ENCODE assay signal across 11 cellular contexts in genomic region chr12:118188690-118189371, GRCh38. TPM values are rescaled to one million over a fixed set of nuclear protein-coding genes. Genes with fewer than 3 reads are reported as not detected.
DNase-seq lines count a peak whose midpoint lies in the region; ATAC-seq and TF ChIP-seq lines count a peak whose summit lies in the region.
"Had no signal": no experiment of that assay in that cellular context is flagged by ENCODE, and none has a peak within 500 bp of the region (broad histone marks: within the 10 kb centered on the region; RNA-seq: fewer than 3 reads in every experiment).

No MANE protein-coding gene starts in this region.

- H3K4me3 ChIP-seq in fibroblast of mammary gland (ENCODE audit: control insufficient read depth, low read depth, low read length) = peak overlapping the region; percentile 7
- H3K4me3 ChIP-seq in neuron (ENCODE audit: low read length) = peak overlapping the region; percentile 65
- H3K4me3 ChIP-seq: mucosa of descending colon had no signal

- peak overlapping the region; percentile 94 for H2AFZ ChIP-seq in neuron (ENCODE audit: low read depth, low read length)

- TF ChIP-seq CTCF in AG09319 (IDR thresholded peaks at IDR 0.05; ENCODE audit: low read depth, low read length) = no peak
- TF ChIP-seq CTCF in fibroblast of mammary gland (conservative IDR thresholded peaks at IDR 0.05; ENCODE audit: control insufficient read depth, insufficient read depth, low read depth, low read length) = no peak

- ATAC-seq in GM18873 (IDR thresholded peaks at IDR 0.05; ENCODE audit: low FRiP score, unreplicated experiment) (no peak), HG03521 (IDR thresholded peaks at IDR 0.05; ENCODE audit: unreplicated experiment) (no peak)
- ATAC-seq: HCT116, mucosa of descending colon had no signal

- H3K9me3 ChIP-seq in neuron (ENCODE audit: low read length) = no peaks in the 10 kb centered on the region
- H3K9me3 ChIP-seq: mucosa of descending colon, upper lobe of left lung had no signal

- H3K27me3 ChIP-seq in neuron (ENCODE audit: insufficient read depth, low read length) = no peaks in the 10 kb centered on the region
- H3K27me3 ChIP-seq: upper lobe of left lung had no signal

- DNase-seq in AG09319 (ENCODE audit: extremely low read depth, low read depth) = peak; percentile 37
- peak; percentile 33 for DNase-seq in RPMI7951 (ENCODE audit: low read depth)
- peak; percentile 55 for DNase-seq in fibroblast of mammary gland (ENCODE audit: low read depth)
- no peak for DNase-seq in HuH-7 (ENCODE audit: low spot score)
- DNase-seq in HT-29 (ENCODE audit: low spot score) = no peak
- DNase-seq: mucosa of descending colon had no signal

- H3K36me3 ChIP-seq in neuron (ENCODE audit: insufficient read depth, low read length) = no peaks in the 10 kb centered on the region

- peaks cover 14% of the 10 kb centered on the region for H3K4me1 ChIP-seq in neuron (ENCODE audit: insufficient read depth, low read length)

RNA-seq across cellular contexts. Expression of gene PEBP1, which starts 52.9 kb away (rescaled TPM):
- 199 and 230 TPM in 2 replicates for total RNA-seq in RPMI7951 (2014; rRNA removed; shearing (Covaris generic))
- total RNA-seq in HT-29 (2014; rRNA removed; shearing (Covaris generic)) = 256 and 291 TPM in 2 replicates

Comparison
In these comparisons a context has a peak if more than half of its experiments do, and no peak if none do; other contexts are left out.
1. DNase-seq: peak in AG09319 (single experiment), RPMI7951 (single experiment) and fibroblast of mammary gland (single experiment); none in HuH-7 (single experiment) and HT-29 (single experiment).